ENCODE assay signal across 35 cellular contexts in the genomic region with DNA sequence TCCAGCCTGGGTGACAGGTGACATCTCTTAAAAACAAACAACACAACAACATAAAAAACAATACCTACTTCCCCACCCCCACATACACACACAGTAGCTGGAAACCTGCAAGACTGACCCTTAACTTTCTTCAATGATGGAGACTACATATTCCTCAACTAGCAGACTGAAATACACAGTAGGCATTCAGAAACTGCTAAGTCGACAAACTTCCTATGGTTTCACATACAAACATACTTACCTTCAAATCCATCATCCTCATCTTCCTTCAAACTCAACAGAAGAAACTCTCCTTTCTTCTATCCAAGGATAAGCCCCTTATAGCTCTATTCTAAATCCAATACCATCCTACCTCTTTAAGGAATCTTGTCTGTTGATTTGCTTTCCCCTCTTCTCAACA.
"Had no signal": no experiment of that assay in that cellular context is flagged by ENCODE, and none has a peak within 500 bp of the region (broad histone marks: within the 10 kb centered on the region; RNA-seq: fewer than 3 reads in every experiment).

No MANE protein-coding gene starts in this region.

- H3K4me3 Mint-ChIP-seq: activated CD4-positive, alpha-beta memory T cell treated with anti-CD3 and anti-CD28 coated beads for 36 hours; activated CD4-positive, alpha-beta T cell treated with anti-CD3 and anti-CD28 coated beads for 36 hours; activated CD4-positive, alpha-beta T cell treated with anti-CD3 and anti-CD28 coated beads, Interleukin-2, amount 10 ng/mL, durations not matched to agents 24 days and 14 days; activated CD8-positive, alpha-beta memory T cell treated with anti-CD3 and anti-CD28 coated beads, Interleukin-2, amount 10 ng/mL, durations not matched to agents 7 days and 5 days; activated CD8-positive, alpha-beta T cell treated with anti-CD3 and anti-CD28 coated beads, Interleukin-2, amount 10 ng/mL, durations not matched to agents 7 days and 5 days; activated naive CD4-positive, alpha-beta T cell treated with anti-CD3 and anti-CD28 coated beads, Interleukin-2, amount 10 ng/mL, durations not matched to agents 7 days and 5 days; activated naive CD8-positive, alpha-beta T cell treated with anti-CD3 and anti-CD28 coated beads, Interleukin-2, amount 10 ng/mL, durations not matched to agents 7 days and 5 days; activated T-helper 1 cell treated with anti-CD3 and anti-CD28 coated beads, Interleukin-12 subunit alpha, Interleukin-12 subunit beta, Interleukin-2, Interleukin-4 antibody, amounts not matched to agents 30 ng/mL and 10 ng/mL and 1 ng/mL, durations not matched to agents 14 hours and 24 hours and 36 hours; brain; dendritic cell treated with granulocyte-macrophage colony-stimulating factor and Interleukin-4, amounts not matched to agents 40 ng/mL and 50 ng/mL, for 4 days; T-helper 17 cell; T-helper 2 cell treated with Interferon-gamma antibody and Interleukin-4, amounts not matched to agents 5 μg/mL and 100 μg/mL, for 36 hours had no signal

- H3K9me3 ChIP-seq: ascending aorta, breast epithelium, esophagus muscularis mucosa, gastroesophageal sphincter had no signal

- H3K27me3 ChIP-seq: ascending aorta, breast epithelium, cardiac muscle cell, dorsolateral prefrontal cortex, esophagus muscularis mucosa, foreskin keratinocyte, gastroesophageal sphincter had no signal

- H3K36me3 ChIP-seq: breast epithelium had no signal

- H3K4me3 ChIP-seq: ascending aorta, breast epithelium, cardiac muscle cell, coronary artery, dorsolateral prefrontal cortex, esophagus muscularis mucosa, gastroesophageal sphincter had no signal

- H3K27ac ChIP-seq: ascending aorta, breast epithelium, cardiac muscle cell, coronary artery, dorsolateral prefrontal cortex, esophagus muscularis mucosa, foreskin keratinocyte, gastroesophageal sphincter, WERI-Rb-1 had no signal

- DNase-seq: activated CD4-positive, alpha-beta memory T cell treated with anti-CD3 and anti-CD28 coated beads for 36 hours; activated CD4-positive, alpha-beta T cell treated with anti-CD3 and anti-CD28 coated beads for 36 hours; activated CD4-positive, alpha-beta T cell treated with anti-CD3 and anti-CD28 coated beads, Interleukin-2, amount 10 ng/mL, durations not matched to agents 24 days and 14 days; activated CD4-positive, CD25-positive, alpha-beta regulatory T cell; activated CD4-positive, CD25-positive, alpha-beta regulatory T cell treated with anti-CD3 and anti-CD28 coated beads, Interleukin-2, amount 50 U/mL, for 72 hours; activated CD8-positive, alpha-beta memory T cell treated with anti-CD3 and anti-CD28 coated beads, Interleukin-2, amount 10 ng/mL, durations not matched to agents 7 days and 5 days; activated CD8-positive, alpha-beta memory T cell treated with anti-CD3 and anti-CD28 coated beads, Interleukin-2, amount 50 U/mL, for 4 hours; activated CD8-positive, alpha-beta T cell treated with anti-CD3 and anti-CD28 coated beads, Interleukin-2, amount 10 ng/mL, durations not matched to agents 7 days and 5 days; activated gamma-delta T cell; activated naive CD4-positive, alpha-beta T cell; activated naive CD4-positive, alpha-beta T cell treated with anti-CD3 and anti-CD28 coated beads, Interleukin-2, amount 10 ng/mL, durations not matched to agents 7 days and 5 days; activated naive CD8-positive, alpha-beta T cell treated with anti-CD3 and anti-CD28 coated beads, Interleukin-2, amount 10 ng/mL, durations not matched to agents 7 days and 5 days; activated T-cell treated with anti-CD3 and anti-CD28 coated beads, Interleukin-2, amount 50 U/mL, for 1 hour; activated T-cell treated with anti-CD3 and anti-CD28 coated beads, Interleukin-2, amount 50 U/mL, for 48 hours; central memory CD4-positive, alpha-beta T cell; dorsolateral prefrontal cortex; effector memory CD4-positive, alpha-beta T cell; erythroblast; foreskin keratinocyte; head of caudate nucleus; T-helper 1 cell; T-helper 17 cell; T1000; WERI-Rb-1 had no signal

- H3K27me3 Mint-ChIP-seq: activated CD4-positive, alpha-beta memory T cell treated with anti-CD3 and anti-CD28 coated beads for 36 hours; activated CD4-positive, alpha-beta T cell treated with anti-CD3 and anti-CD28 coated beads for 36 hours; activated CD4-positive, alpha-beta T cell treated with anti-CD3 and anti-CD28 coated beads, Interleukin-2, amount 10 ng/mL, durations not matched to agents 24 days and 14 days; activated CD8-positive, alpha-beta memory T cell treated with anti-CD3 and anti-CD28 coated beads, Interleukin-2, amount 10 ng/mL, durations not matched to agents 7 days and 5 days; activated naive CD4-positive, alpha-beta T cell treated with anti-CD3 and anti-CD28 coated beads, Interleukin-2, amount 10 ng/mL, durations not matched to agents 7 days and 5 days; activated naive CD8-positive, alpha-beta T cell treated with anti-CD3 and anti-CD28 coated beads, Interleukin-2, amount 10 ng/mL, durations not matched to agents 7 days and 5 days; brain; dendritic cell treated with granulocyte-macrophage colony-stimulating factor and Interleukin-4, amounts not matched to agents 40 ng/mL and 50 ng/mL, for 4 days; T-helper 17 cell had no signal

- ATAC-seq: activated CD4-positive, alpha-beta T cell treated with anti-CD3 and anti-CD28 coated beads for 36 hours; activated CD8-positive, alpha-beta memory T cell treated with anti-CD3 and anti-CD28 coated beads, Interleukin-2, amount 10 ng/mL, durations not matched to agents 7 days and 5 days; activated CD8-positive, alpha-beta T cell treated with anti-CD3 and anti-CD28 coated beads, Interleukin-2, amount 10 ng/mL, durations not matched to agents 7 days and 5 days; activated naive CD4-positive, alpha-beta T cell treated with anti-CD3 and anti-CD28 coated beads, Interleukin-2, amount 50 U/mL, for 72 hours; foreskin keratinocyte; gastroesophageal sphincter; T-helper 17 cell had no signal

- H3K9me3 Mint-ChIP-seq: activated CD4-positive, alpha-beta memory T cell treated with anti-CD3 and anti-CD28 coated beads for 36 hours; activated CD4-positive, alpha-beta T cell treated with anti-CD3 and anti-CD28 coated beads, Interleukin-2, amount 10 ng/mL, durations not matched to agents 24 days and 14 days; activated naive CD4-positive, alpha-beta T cell treated with anti-CD3 and anti-CD28 coated beads, Interleukin-2, amount 10 ng/mL, durations not matched to agents 7 days and 5 days; activated naive CD4-positive, alpha-beta T cell treated with anti-CD3 and anti-CD28 coated beads, Interleukin-2, amount 50 U/mL, for 72 hours; activated naive CD8-positive, alpha-beta T cell treated with anti-CD3 and anti-CD28 coated beads, Interleukin-2, amount 10 ng/mL, durations not matched to agents 7 days and 5 days; activated T-helper 1 cell treated with anti-CD3 and anti-CD28 coated beads, Interleukin-12 subunit alpha, Interleukin-12 subunit beta, Interleukin-2, Interleukin-4 antibody, amounts not matched to agents 30 ng/mL and 10 ng/mL and 1 ng/mL, durations not matched to agents 14 hours and 24 hours and 36 hours; brain; dendritic cell treated with granulocyte-macrophage colony-stimulating factor and Interleukin-4, amounts not matched to agents 40 ng/mL and 50 ng/mL, for 4 days; T-helper 2 cell treated with Interferon-gamma antibody and Interleukin-4, amounts not matched to agents 5 μg/mL and 100 μg/mL, for 36 hours had no signal

- H3K27ac Mint-ChIP-seq: activated CD4-positive, alpha-beta memory T cell treated with anti-CD3 and anti-CD28 coated beads for 36 hours; activated CD4-positive, alpha-beta T cell treated with anti-CD3 and anti-CD28 coated beads for 36 hours; activated CD4-positive, alpha-beta T cell treated with anti-CD3 and anti-CD28 coated beads, Interleukin-2, amount 10 ng/mL, durations not matched to agents 24 days and 14 days; activated CD8-positive, alpha-beta memory T cell treated with anti-CD3 and anti-CD28 coated beads, Interleukin-2, amount 10 ng/mL, durations not matched to agents 7 days and 5 days; activated CD8-positive, alpha-beta T cell treated with anti-CD3 and anti-CD28 coated beads, Interleukin-2, amount 10 ng/mL, durations not matched to agents 7 days and 5 days; activated naive CD4-positive, alpha-beta T cell treated with anti-CD3 and anti-CD28 coated beads, Interleukin-2, amount 10 ng/mL, durations not matched to agents 7 days and 5 days; activated naive CD8-positive, alpha-beta T cell treated with anti-CD3 and anti-CD28 coated beads, Interleukin-2, amount 10 ng/mL, durations not matched to agents 7 days and 5 days; activated T-helper 1 cell treated with anti-CD3 and anti-CD28 coated beads, Interleukin-12 subunit alpha, Interleukin-12 subunit beta, Interleukin-2, Interleukin-4 antibody, amounts not matched to agents 30 ng/mL and 10 ng/mL and 1 ng/mL, durations not matched to agents 14 hours and 24 hours and 36 hours; brain; dendritic cell treated with granulocyte-macrophage colony-stimulating factor and Interleukin-4, amounts not matched to agents 40 ng/mL and 50 ng/mL, for 4 days; T-helper 17 cell; T-helper 2 cell treated with Interferon-gamma antibody and Interleukin-4, amounts not matched to agents 5 μg/mL and 100 μg/mL, for 36 hours had no signal

- H3K4me1 ChIP-seq: ascending aorta, breast epithelium, esophagus muscularis mucosa, foreskin keratinocyte, gastroesophageal sphincter had no signal

- H3K4me1 Mint-ChIP-seq: activated CD4-positive, alpha-beta T cell treated with anti-CD3 and anti-CD28 coated beads for 36 hours; activated CD8-positive, alpha-beta memory T cell treated with anti-CD3 and anti-CD28 coated beads, Interleukin-2, amount 10 ng/mL, durations not matched to agents 7 days and 5 days; brain had no signal
